16 cellular contexts compared by ENCODE assay signal in genomic region chr14:35202195-35202594, GRCh38.
DNase-seq lines count a peak whose midpoint lies in the region; ATAC-seq and TF ChIP-seq lines count a peak whose summit lies in the region.
"Had no signal": no experiment of that assay in that cellular context is flagged by ENCODE, and none has a peak within 500 bp of the region (broad histone marks: within the 10 kb centered on the region; RNA-seq: fewer than 3 reads in every experiment).

No MANE protein-coding gene starts in this region.

- peaks cover 37% of the 10 kb centered on the region for H3K4me1 Mint-ChIP-seq in activated T-cell treated with anti-CD3 and anti-CD28 coated beads, Interleukin-2, amount 50 U/mL, for 72 hours (ENCODE audit: low read depth)
- no peaks in the 10 kb centered on the region for H3K4me1 Mint-ChIP-seq in GM23338
- H3K4me1 Mint-ChIP-seq in activated CD4-positive, alpha-beta memory T cell treated with anti-CD3 and anti-CD28 coated beads, Interleukin-2, amount 10 ng/mL, durations not matched to agents 7 days and 5 days: peaks cover 38% of the 10 kb centered on the region
- H3K4me1 Mint-ChIP-seq in natural killer cell: peaks cover 31 to 37% of the 10 kb centered on the region in 2 donors
- H3K4me1 Mint-ChIP-seq: nephron had no signal

- POLR2A ChIA-PET in activated CD4-positive, alpha-beta memory T cell treated with anti-CD3 and anti-CD28 coated beads, Interleukin-2, amount 10 ng/mL, durations not matched to agents 7 days and 5 days (lab: Charles Lee): interaction anchor here (1.2 to 3.7 kb wide), 2 partner anchors 152 to 202 kb away, joined by 3 to 18 read pairs; partner anchors contain the start of gene NFKBIA

- H3K9me3 ChIP-seq in MG63: no peaks in the 10 kb centered on the region

- no peaks in the 10 kb centered on the region for H3K4me1 ChIP-seq in GM23338 (ENCODE audit: insufficient read depth)

- peak overlapping the region; percentile 27 to 47 for H3K4me3 Mint-ChIP-seq in activated T-cell treated with anti-CD3 and anti-CD28 coated beads, Interleukin-2, amount 50 U/mL, for 72 hours
- H3K4me3 Mint-ChIP-seq in GM23338 (no peak overlapping the region), natural killer cell (peak overlapping the region; percentile 69)
- H3K4me3 Mint-ChIP-seq in activated CD4-positive, alpha-beta memory T cell treated with anti-CD3 and anti-CD28 coated beads, Interleukin-2, amount 10 ng/mL, durations not matched to agents 7 days and 5 days: no peak overlapping the region
- H3K4me3 Mint-ChIP-seq: nephron had no signal

- H3K9me3 Mint-ChIP-seq in activated T-cell treated with anti-CD3 and anti-CD28 coated beads, Interleukin-2, amount 50 U/mL, for 72 hours: no peaks in the 10 kb centered on the region
- H3K9me3 Mint-ChIP-seq in GM23338: no peaks in the 10 kb centered on the region
- H3K9me3 Mint-ChIP-seq in activated CD4-positive, alpha-beta memory T cell treated with anti-CD3 and anti-CD28 coated beads, Interleukin-2, amount 10 ng/mL, durations not matched to agents 7 days and 5 days: no peaks in the 10 kb centered on the region
- H3K9me3 Mint-ChIP-seq in natural killer cell: no peaks in the 10 kb centered on the region
- H3K9me3 Mint-ChIP-seq: nephron had no signal

- DNase-seq in activated T-cell treated with anti-CD3 and anti-CD28 coated beads, Interleukin-2, amount 50 U/mL, for 72 hours: no peak
- no peak for DNase-seq in activated T-cell treated with anti-CD3 and anti-CD28 coated beads for 4 hours
- DNase-seq in GM23338 (ENCODE audit: low spot score): no peak
- no peak for DNase-seq in activated CD4-positive, alpha-beta memory T cell treated with anti-CD3 and anti-CD28 coated beads, Interleukin-2, amount 10 ng/mL, durations not matched to agents 7 days and 5 days
- DNase-seq in natural killer cell: no peak
- no peak for DNase-seq in pons (ENCODE audit: low spot score)
- no peak for DNase-seq in DMS153 (lab: John Stamatoyannopoulos, UW)
- no peak for DNase-seq in MG63
- DNase-seq: DND-41, H7, left colon, NCI-H2081 treated with DMSO at 0.1 percent for 48 hours, NCI-H510A had no signal

- no peak for ATAC-seq in activated T-cell treated with anti-CD3 and anti-CD28 coated beads, Interleukin-2, amount 50 U/mL, for 72 hours (replicated peaks in 1 of 2)
- ATAC-seq in GM23338 (no peak), natural killer cell (no peak)
- ATAC-seq: left colon had no signal

- no peaks in the 10 kb centered on the region for H3K27me3 ChIP-seq in GM23338 (ENCODE audit: insufficient read depth)
- H3K27me3 ChIP-seq in MG63: no peaks in the 10 kb centered on the region

- no peaks in the 10 kb centered on the region for H4K20me1 ChIP-seq in GM23338 (replicated peaks; ENCODE audit: insufficient read depth)

- no peaks in the 10 kb centered on the region for H3K9me2 ChIP-seq in GM23338 (ENCODE audit: insufficient read depth)

- H3K79me2 ChIP-seq in GM23338 (replicated peaks; ENCODE audit: insufficient read depth): no peaks in the 10 kb centered on the region

- H3K36me3 ChIP-seq in GM23338 (ENCODE audit: insufficient read depth): no peaks in the 10 kb centered on the region
- H3K36me3 ChIP-seq in MG63: no peaks in the 10 kb centered on the region

- H3K4me3 ChIP-seq in GM23338 (no peak overlapping the region), MG63 (no peak overlapping the region)
- H3K4me3 ChIP-seq: coronary artery had no signal

- H3F3A ChIP-seq in GM23338 (replicated peaks; ENCODE audit: low read depth): no peaks in the 10 kb centered on the region

- H3K27ac ChIP-seq in GM23338 (ENCODE audit: low read depth): no peak overlapping the region
- H3K27ac ChIP-seq: coronary artery, KMS-11 had no signal

- CTCF ChIA-PET in activated CD4-positive, alpha-beta memory T cell treated with anti-CD3 and anti-CD28 coated beads, Interleukin-2, amount 10 ng/mL, durations not matched to agents 7 days and 5 days (lab: Charles Lee): interaction anchor here (0.6 to 1.1 kb wide), 4 partner anchors 13 to 1307 kb away, joined by 3 read pairs; no protein-coding TSS in a partner anchor

- no peak for TF ChIP-seq CTCF in GM23338 (conservative IDR thresholded peaks at IDR 0.05; ENCODE audit: low read depth in 2 of 2)
- TF ChIP-seq CTCF in natural killer cell (IDR thresholded peaks at IDR 0.05): no peak

- H3K4me2 ChIP-seq in GM23338: no peak overlapping the region
- H3K4me2 ChIP-seq: KMS-11 had no signal

- no peak overlapping the region for H2AFZ ChIP-seq in GM23338

- peak overlapping the region; percentile 83 for H3K27ac Mint-ChIP-seq in activated T-cell treated with anti-CD3 and anti-CD28 coated beads, Interleukin-2, amount 50 U/mL, for 72 hours
- H3K27ac Mint-ChIP-seq in GM23338: peak overlapping the region; percentile 36; the same call in 1 of the 2 replicates
- H3K27ac Mint-ChIP-seq in activated CD4-positive, alpha-beta memory T cell treated with anti-CD3 and anti-CD28 coated beads, Interleukin-2, amount 10 ng/mL, durations not matched to agents 7 days and 5 days: peak overlapping the region; percentile 45
- peak overlapping the region; percentile 73 to 76 for H3K27ac Mint-ChIP-seq in natural killer cell
- H3K27ac Mint-ChIP-seq: nephron had no signal

- peaks cover 0 to 3% of the 10 kb centered on the region in 2 donors for H3K36me3 Mint-ChIP-seq in activated T-cell treated with anti-CD3 and anti-CD28 coated beads, Interleukin-2, amount 50 U/mL, for 72 hours (ENCODE audit: insufficient read depth in 2 of 2)
- H3K36me3 Mint-ChIP-seq in GM23338 (ENCODE audit: low read depth) (no peaks in the 10 kb centered on the region), natural killer cell (no peaks in the 10 kb centered on the region)
- H3K36me3 Mint-ChIP-seq in activated CD4-positive, alpha-beta memory T cell treated with anti-CD3 and anti-CD28 coated beads, Interleukin-2, amount 10 ng/mL, durations not matched to agents 7 days and 5 days (ENCODE audit: low read depth): peaks cover 11% of the 10 kb centered on the region

- no peaks in the 10 kb centered on the region for H3K27me3 Mint-ChIP-seq in activated T-cell treated with anti-CD3 and anti-CD28 coated beads, Interleukin-2, amount 50 U/mL, for 72 hours (ENCODE audit: low read depth)
- peaks cover 2% of the 10 kb centered on the region for H3K27me3 Mint-ChIP-seq in GM23338 (ENCODE audit: insufficient read depth, low read depth, poor library complexity)
- no peaks in the 10 kb centered on the region for H3K27me3 Mint-ChIP-seq in activated CD4-positive, alpha-beta memory T cell treated with anti-CD3 and anti-CD28 coated beads, Interleukin-2, amount 10 ng/mL, durations not matched to agents 7 days and 5 days
- no peaks in the 10 kb centered on the region for H3K27me3 Mint-ChIP-seq in natural killer cell (ENCODE audit: low read depth in 2 of 2)

- intact Hi-C loops in natural killer cell (cut with micrococcal nuclease): loop anchor here (5.0 to 10.0 kb wide), 2 partner anchors 90 to 133 kb away; partner anchors contain the start of gene PSMA6

TF ChIP-seq in GM23338, 12 proteins besides CTCF, POLR2A, EP300 and RAD21 (continues in another document):
- TF ChIP-seq JUNB (IDR thresholded peaks at IDR 0.05; ENCODE audit: unreplicated experiment) (no peak), EZH2 (IDR thresholded peaks at IDR 0.05; ENCODE audit: low read depth, unreplicated experiment) (no peak), REST (IDR thresholded peaks at IDR 0.05; ENCODE audit: unreplicated experiment) (no peak)

Comparison
In these comparisons a context has a peak if more than half of its experiments do, and no peak if none do; other contexts are left out.
1. H3K4me3 Mint-ChIP-seq: peak in activated T-cell treated with anti-CD3 and anti-CD28 coated beads, Interleukin-2, amount 50 U/mL, for 72 hours (2 of 2) and natural killer cell (single experiment); none in GM23338 (single experiment) and activated CD4-positive, alpha-beta memory T cell treated with anti-CD3 and anti-CD28 coated beads, Interleukin-2, amount 10 ng/mL, durations not matched to agents 7 days and 5 days (single experiment).
2. Peak in every context shown above with its lines, with median percentiles within 50 percentile points of each other: H3K27ac Mint-ChIP-seq.